In genomic region chr11:108002476-108002875, GRCh38 we compare ENCODE assay signal across 20 cellular contexts.
"Had no signal": no experiment of that assay in that cellular context is flagged by ENCODE, and none has a peak within 500 bp of the region (broad histone marks: within the 10 kb centered on the region; RNA-seq: fewer than 3 reads in every experiment).

No MANE protein-coding gene starts in this region.

- H3K4me3 Mint-ChIP-seq: immature natural killer cell, mesothelial cell of epicardium, naive B cell had no signal

- H3K27ac ChIP-seq: coronary artery, dorsolateral prefrontal cortex, esophagus muscularis mucosa, foreskin keratinocyte, gastroesophageal sphincter, heart left ventricle, hepatocyte, left lung, lower lobe of right lung had no signal

- ATAC-seq: foreskin keratinocyte, gastroesophageal sphincter, heart left ventricle, left cardiac atrium, left lung, left ventricle myocardium superior, lower lobe of right lung, mucosa of descending colon had no signal

- H3K9me3 ChIP-seq: esophagus muscularis mucosa, gastroesophageal sphincter, heart left ventricle, left lung, lower lobe of right lung, mucosa of descending colon had no signal

- H3K27me3 ChIP-seq: dorsolateral prefrontal cortex, esophagus muscularis mucosa, foreskin keratinocyte, gastroesophageal sphincter, heart left ventricle, hepatocyte, left lung had no signal

- H3K9me3 Mint-ChIP-seq: immature natural killer cell, mesothelial cell of epicardium, naive B cell had no signal

- H3K4me1 Mint-ChIP-seq: immature natural killer cell had no signal

- H3K4me1 ChIP-seq: esophagus muscularis mucosa, foreskin keratinocyte, gastroesophageal sphincter, heart left ventricle, left lung, lower lobe of right lung had no signal

- H3K36me3 Mint-ChIP-seq: immature natural killer cell, mesothelial cell of epicardium, naive B cell had no signal

- H3K4me3 ChIP-seq: coronary artery, dorsolateral prefrontal cortex, esophagus muscularis mucosa, gastroesophageal sphincter, heart left ventricle, hepatocyte, left lung, lower lobe of right lung, mucosa of descending colon had no signal

- H3K36me3 ChIP-seq: esophagus muscularis mucosa, gastroesophageal sphincter, heart left ventricle, left lung, lower lobe of right lung had no signal

- H3K79me2 ChIP-seq: hepatocyte had no signal

- H3K27ac Mint-ChIP-seq: immature natural killer cell, mesothelial cell of epicardium, naive B cell had no signal

- H2AFZ ChIP-seq: hepatocyte had no signal

- DNase-seq: dermis blood vessel endothelial cell; dorsolateral prefrontal cortex; effector CD4-positive, alpha-beta T cell; effector memory CD4-positive, alpha-beta T cell; foreskin keratinocyte; heart left ventricle; hypothalamus; immature natural killer cell; left cardiac atrium; left lung; left ventricle myocardium superior; lower lobe of right lung; mesenchymal stem cell; mucosa of descending colon; naive B cell had no signal

- H3K4me2 ChIP-seq: hepatocyte had no signal
